In the genomic region with DNA sequence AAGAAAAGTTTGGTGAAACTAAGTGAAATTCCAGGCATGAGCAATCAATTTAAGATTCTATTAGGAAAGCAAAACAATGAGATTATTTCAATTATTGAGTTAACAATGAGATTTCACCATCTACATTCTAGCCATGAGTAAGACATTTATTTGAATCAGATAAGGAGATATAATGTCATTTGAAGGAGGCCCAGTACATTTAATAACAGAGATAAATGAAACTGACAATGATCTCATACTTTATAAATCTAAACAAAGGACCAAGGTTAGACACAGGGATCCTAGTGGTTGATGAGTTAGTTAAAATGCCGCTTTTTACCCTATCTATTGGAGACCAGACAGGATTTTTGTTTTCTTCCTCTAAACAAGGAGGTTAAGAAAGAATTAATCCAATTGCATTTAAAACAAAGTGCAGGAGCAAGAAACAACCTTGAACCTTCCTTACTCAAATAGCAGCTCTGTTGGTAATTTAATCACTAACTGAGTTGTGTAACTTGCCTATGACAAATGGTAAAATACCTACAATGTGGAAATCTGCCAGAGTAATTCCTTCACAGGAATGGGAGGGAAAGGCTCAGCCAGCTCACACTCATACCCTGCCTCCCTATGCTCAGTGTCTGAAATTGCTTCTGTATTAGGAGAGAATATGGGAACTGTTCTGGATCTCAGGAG, we compare ENCODE assay signal across 10 cellular contexts.
DNase-seq lines count a peak whose midpoint lies in the region; ATAC-seq and TF ChIP-seq lines count a peak whose summit lies in the region.
"Had no signal": no experiment of that assay in that cellular context is flagged by ENCODE, and none has a peak within 500 bp of the region (broad histone marks: within the 10 kb centered on the region; RNA-seq: fewer than 3 reads in every experiment).

No MANE protein-coding gene starts in this region.

- POLR2A ChIA-PET in activated CD4-positive, alpha-beta T cell treated with anti-CD3 and anti-CD28 coated beads, Interleukin-2, amount 10 ng/mL, durations not matched to agents 7 days and 5 days (lab: Charles Lee): no interaction called here

- no peaks in the 10 kb centered on the region for H3K4me1 Mint-ChIP-seq in activated T-helper 1 cell treated with anti-CD3 and anti-CD28 coated beads, Interleukin-12 subunit alpha, Interleukin-12 subunit beta, Interleukin-2, Interleukin-4 antibody, amounts not matched to agents 30 ng/mL and 10 ng/mL and 1 ng/mL, durations not matched to agents 14 hours and 24 hours and 36 hours (ENCODE audit: low read depth)
- no peaks in the 10 kb centered on the region for H3K4me1 Mint-ChIP-seq in activated CD4-positive, alpha-beta T cell treated with anti-CD3 and anti-CD28 coated beads, Interleukin-2, amount 10 ng/mL, durations not matched to agents 7 days and 5 days

- H3K27ac Mint-ChIP-seq in activated T-helper 1 cell treated with anti-CD3 and anti-CD28 coated beads, Interleukin-12 subunit alpha, Interleukin-12 subunit beta, Interleukin-2, Interleukin-4 antibody, amounts not matched to agents 30 ng/mL and 10 ng/mL and 1 ng/mL, durations not matched to agents 14 hours and 24 hours and 36 hours: no peak overlapping the region
- no peak overlapping the region for H3K27ac Mint-ChIP-seq in activated CD4-positive, alpha-beta T cell treated with anti-CD3 and anti-CD28 coated beads, Interleukin-2, amount 10 ng/mL, durations not matched to agents 7 days and 5 days
- H3K27ac Mint-ChIP-seq: dendritic cell treated with granulocyte-macrophage colony-stimulating factor and Interleukin-4, amounts not matched to agents 40 ng/mL and 50 ng/mL, for 4 days had no signal

- H3K9me3 Mint-ChIP-seq in activated T-helper 1 cell treated with anti-CD3 and anti-CD28 coated beads, Interleukin-12 subunit alpha, Interleukin-12 subunit beta, Interleukin-2, Interleukin-4 antibody, amounts not matched to agents 30 ng/mL and 10 ng/mL and 1 ng/mL, durations not matched to agents 14 hours and 24 hours and 36 hours: no peaks in the 10 kb centered on the region
- H3K9me3 Mint-ChIP-seq in activated CD4-positive, alpha-beta T cell treated with anti-CD3 and anti-CD28 coated beads, Interleukin-2, amount 10 ng/mL, durations not matched to agents 7 days and 5 days: peaks cover 4% of the 10 kb centered on the region

- peak; percentile 88 to 95 (median 90) for ATAC-seq in psoas muscle
- ATAC-seq: stimulated activated naive CD8-positive, alpha-beta T cell treated with anti-CD3 and anti-CD28 coated beads, Interleukin-15, Interleukin-2, amounts not matched to agents 100 U/mL and 50 U/mL, for 24 hours had no signal

- TF ChIP-seq CTCF in foreskin fibroblast (IDR thresholded peaks at IDR 0.05; ENCODE audit: low read depth, low read length): peak; percentile 13
- no peak for TF ChIP-seq CTCF in psoas muscle (IDR thresholded peaks at IDR 0.05)
- TF ChIP-seq CTCF in lower leg skin (IDR thresholded peaks at IDR 0.05): no peak

- H3K36me3 Mint-ChIP-seq in activated T-helper 1 cell treated with anti-CD3 and anti-CD28 coated beads, Interleukin-12 subunit alpha, Interleukin-12 subunit beta, Interleukin-2, Interleukin-4 antibody, amounts not matched to agents 30 ng/mL and 10 ng/mL and 1 ng/mL, durations not matched to agents 14 hours and 24 hours and 36 hours (ENCODE audit: low read depth): no peaks in the 10 kb centered on the region
- H3K36me3 Mint-ChIP-seq in activated CD4-positive, alpha-beta T cell treated with anti-CD3 and anti-CD28 coated beads, Interleukin-2, amount 10 ng/mL, durations not matched to agents 7 days and 5 days (ENCODE audit: low read depth): no peaks in the 10 kb centered on the region

- CTCF ChIA-PET in activated CD4-positive, alpha-beta T cell treated with anti-CD3 and anti-CD28 coated beads, Interleukin-2, amount 10 ng/mL, durations not matched to agents 7 days and 5 days (lab: Charles Lee): no interaction called here

- no peak for TF ChIP-seq POLR2A in lower leg skin (IDR thresholded peaks at IDR 0.05)

- no peaks in the 10 kb centered on the region for H3K9me3 ChIP-seq in psoas muscle

- H3K4me1 ChIP-seq in psoas muscle: peaks cover 35% of the 10 kb centered on the region

- peaks cover 4% of the 10 kb centered on the region for H3K27me3 Mint-ChIP-seq in activated T-helper 1 cell treated with anti-CD3 and anti-CD28 coated beads, Interleukin-12 subunit alpha, Interleukin-12 subunit beta, Interleukin-2, Interleukin-4 antibody, amounts not matched to agents 30 ng/mL and 10 ng/mL and 1 ng/mL, durations not matched to agents 14 hours and 24 hours and 36 hours (ENCODE audit: insufficient read depth)
- H3K27me3 Mint-ChIP-seq in activated CD4-positive, alpha-beta T cell treated with anti-CD3 and anti-CD28 coated beads, Interleukin-2, amount 10 ng/mL, durations not matched to agents 7 days and 5 days: no peaks in the 10 kb centered on the region
- H3K27me3 Mint-ChIP-seq: dendritic cell treated with granulocyte-macrophage colony-stimulating factor and Interleukin-4, amounts not matched to agents 40 ng/mL and 50 ng/mL, for 4 days had no signal

- peak; percentile 92 for DNase-seq in EL
- DNase-seq in T1000 (lab: John Stamatoyannopoulos, UW): peak; percentile 12
- DNase-seq in foreskin fibroblast: peak; percentile 84 to 93
- no peak for DNase-seq in psoas muscle
- DNase-seq in ecto neural progenitor cell (ENCODE audit: low spot score): no peak
- DNase-seq in activated T-helper 1 cell treated with anti-CD3 and anti-CD28 coated beads, Interleukin-12 subunit alpha, Interleukin-12 subunit beta, Interleukin-2, Interleukin-4 antibody, amounts not matched to agents 30 ng/mL and 10 ng/mL and 1 ng/mL, durations not matched to agents 14 hours and 24 hours and 36 hours (ENCODE audit: low spot score): no peak
- DNase-seq in lower leg skin (ENCODE audit: low spot score in 2 of 2): no peak
- no peak for DNase-seq in activated CD4-positive, alpha-beta T cell treated with anti-CD3 and anti-CD28 coated beads, Interleukin-2, amount 10 ng/mL, durations not matched to agents 7 days and 5 days
- DNase-seq: stimulated activated naive CD8-positive, alpha-beta T cell treated with anti-CD3 and anti-CD28 coated beads, Interleukin-15, Interleukin-2, amounts not matched to agents 100 U/mL and 50 U/mL, for 24 hours had no signal

- intact Hi-C loops in psoas muscle (cut with DNase I): loop anchor here in 1 of 2 donors (5.0 to 10.0 kb wide), 2 partner anchors 105 to 482 kb away; partner anchors contain the start of gene NR3C1
- intact Hi-C loops in activated T-helper 1 cell treated with anti-CD3 and anti-CD28 coated beads, Interleukin-12 subunit alpha, Interleukin-12 subunit beta, Interleukin-2, Interleukin-4 antibody, amounts not matched to agents 30 ng/mL and 10 ng/mL and 1 ng/mL, durations not matched to agents 14 hours and 24 hours and 36 hours (cut with micrococcal nuclease): no loop called here
- intact Hi-C loops in lower leg skin (cut with DNase I; ENCODE audit: low total_unique reads): no loop called here

- H3K27ac ChIP-seq in psoas muscle: peak overlapping the region; percentile 77

- no peaks in the 10 kb centered on the region for H3K27me3 ChIP-seq in psoas muscle (ENCODE audit: insufficient read depth in 3 of 3, low read length in 2 of 3)

- 70 to 80% (median 78%) methylated on average over 1 of the region's 1 CpG for WGBS in psoas muscle, 3 donors
- 66 to 74% methylated on average over 1 of the region's 1 CpG for WGBS in lower leg skin, 2 donors

- no peaks in the 10 kb centered on the region for H3K36me3 ChIP-seq in psoas muscle (ENCODE audit: insufficient read depth in 1 of 2, low read depth in 1 of 2)

- H3K4me3 ChIP-seq in foreskin fibroblast (ENCODE audit: low read depth in 1 of 2, low read length in 2 of 2): no peak overlapping the region
- H3K4me3 ChIP-seq in psoas muscle: no peak overlapping the region
- no peak overlapping the region for H3K4me3 ChIP-seq in lower leg skin (ENCODE audit: low read depth, poor library complexity, severe bottlenecking)

- no peak overlapping the region for H3K4me3 Mint-ChIP-seq in activated T-helper 1 cell treated with anti-CD3 and anti-CD28 coated beads, Interleukin-12 subunit alpha, Interleukin-12 subunit beta, Interleukin-2, Interleukin-4 antibody, amounts not matched to agents 30 ng/mL and 10 ng/mL and 1 ng/mL, durations not matched to agents 14 hours and 24 hours and 36 hours
- H3K4me3 Mint-ChIP-seq in activated CD4-positive, alpha-beta T cell treated with anti-CD3 and anti-CD28 coated beads, Interleukin-2, amount 10 ng/mL, durations not matched to agents 7 days and 5 days: no peak overlapping the region
- H3K4me3 Mint-ChIP-seq: dendritic cell treated with granulocyte-macrophage colony-stimulating factor and Interleukin-4, amounts not matched to agents 40 ng/mL and 50 ng/mL, for 4 days had no signal

Comparison
In these comparisons a context has a peak if more than half of its experiments do, and no peak if none do; other contexts are left out.
1. DNase-seq: peak in EL (single experiment), T1000 (single experiment) and foreskin fibroblast (2 of 2); none in psoas muscle (0 of 2), ecto neural progenitor cell (single experiment), activated T-helper 1 cell treated with anti-CD3 and anti-CD28 coated beads, Interleukin-12 subunit alpha, Interleukin-12 subunit beta, Interleukin-2, Interleukin-4 antibody, amounts not matched to agents 30 ng/mL and 10 ng/mL and 1 ng/mL, durations not matched to agents 14 hours and 24 hours and 36 hours (single experiment), lower leg skin (0 of 2) and activated CD4-positive, alpha-beta T cell treated with anti-CD3 and anti-CD28 coated beads, Interleukin-2, amount 10 ng/mL, durations not matched to agents 7 days and 5 days (single experiment).